24 cellular contexts compared by ENCODE assay signal in the genomic region with DNA sequence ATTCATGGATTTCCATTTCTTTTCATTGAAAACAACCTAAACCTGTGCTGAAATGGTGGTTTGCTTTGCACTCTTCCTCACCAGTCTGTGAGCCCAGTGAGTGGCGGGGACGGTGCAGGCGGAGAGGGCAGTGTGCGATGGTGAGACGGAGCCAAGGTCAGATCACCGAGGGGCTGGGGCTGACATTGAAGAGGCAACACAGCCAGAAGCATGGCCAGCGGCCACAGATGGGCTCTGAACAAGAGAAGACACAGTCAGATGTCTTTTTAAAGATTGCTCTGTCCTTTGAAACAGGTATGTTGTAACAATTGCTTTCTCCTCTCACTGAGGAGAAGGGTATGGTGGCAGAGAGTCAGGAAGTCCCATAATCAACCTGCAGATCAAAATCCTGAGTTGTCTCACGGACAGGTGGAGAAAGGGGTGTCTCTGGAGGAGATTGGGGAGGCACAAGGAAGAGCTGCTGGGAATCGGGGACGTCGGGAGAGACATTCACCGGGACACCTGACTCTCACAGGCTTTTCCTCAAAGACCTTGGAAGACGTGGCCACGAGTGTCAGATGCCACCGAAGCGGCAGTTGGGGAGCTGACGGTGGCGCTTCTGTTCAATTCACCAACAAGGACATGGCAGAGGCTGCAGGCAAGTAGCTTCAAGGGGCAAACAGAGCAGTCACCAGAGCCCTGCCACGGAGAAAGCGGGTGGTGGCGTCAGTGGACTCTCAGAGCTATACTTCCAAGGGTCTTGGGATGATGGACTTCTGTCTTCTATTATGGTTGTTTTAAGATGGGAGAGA.
"Had no signal": no experiment of that assay in that cellular context is flagged by ENCODE, and none has a peak within 500 bp of the region (broad histone marks: within the 10 kb centered on the region; RNA-seq: fewer than 3 reads in every experiment).

No MANE protein-coding gene starts in this region.

- H3K9me3 ChIP-seq: esophagus muscularis mucosa, gastrocnemius medialis, heart right ventricle, mucosa of descending colon, psoas muscle, sigmoid colon, stomach, thoracic aorta, transverse colon had no signal

- FAIRE-seq: endometrium, islet of Langerhans had no signal

- H3K9ac ChIP-seq: parathyroid adenoma had no signal

- H3K4me1 ChIP-seq: esophagus muscularis mucosa, gastrocnemius medialis, parathyroid adenoma, psoas muscle, sigmoid colon, stomach, transverse colon had no signal

- H3K27ac ChIP-seq: epithelial cell of prostate, esophagus muscularis mucosa, gastrocnemius medialis, heart right ventricle, parathyroid adenoma, psoas muscle, sigmoid colon, skin epidermis, stomach, thoracic aorta, transverse colon had no signal

- DNase-seq: cortex of kidney; effector memory CD4-positive, alpha-beta T cell; gastrocnemius medialis; heart right ventricle; hypothalamus; naive thymus-derived CD8-positive, alpha-beta T cell; psoas muscle; retina; sigmoid colon; stimulated activated CD4-positive, alpha-beta T cell treated with anti-CD3 and anti-CD28 coated beads, Interleukin-2, amount 100 ng/mL, for 24 hours; stimulated activated CD4-positive, alpha-beta T cell treated with anti-CD3 and anti-CD28 coated beads, Interleukin-4, amount 100 ng/mL, for 4 hours; stimulated activated naive B cell treated with anti-CD40 and anti-IgM and Interleukin-4, amounts not matched to agents 10 μg/mL and 1 μg/mL and 100 μg/mL, for 72 hours; stomach; substantia nigra; transverse colon had no signal

- H3K4me3 ChIP-seq: esophagus muscularis mucosa, gastrocnemius medialis, heart right ventricle, mucosa of descending colon, psoas muscle, sigmoid colon, skin epidermis, stomach, thoracic aorta, transverse colon had no signal

- H3K27me3 ChIP-seq: esophagus muscularis mucosa, gastrocnemius medialis, heart right ventricle, sigmoid colon, stomach, transverse colon had no signal

- H3K36me3 ChIP-seq: esophagus muscularis mucosa, gastrocnemius medialis, heart right ventricle, sigmoid colon, stomach, thoracic aorta, transverse colon had no signal

- ATAC-seq: gastrocnemius medialis; heart right ventricle; left lobe of liver; mucosa of descending colon; naive thymus-derived CD8-positive, alpha-beta T cell; psoas muscle had no signal
